Comparison of ENCODE assay signal across 28 cellular contexts in genomic region chr18:23803755-23804154, GRCh38.
"Had no signal": no experiment of that assay in that cellular context is flagged by ENCODE, and none has a peak within 500 bp of the region (broad histone marks: within the 10 kb centered on the region; RNA-seq: fewer than 3 reads in every experiment).

No MANE protein-coding gene starts in this region.

- H3K4me1 Mint-ChIP-seq: natural killer cell; nephron; neural progenitor cell; stimulated activated naive B cell treated with anti-CD40 and anti-IgM and Interleukin-4, amounts not matched to agents 10 μg/mL and 1 μg/mL and 100 μg/mL, for 72 hours had no signal

- H3K4me1 ChIP-seq: neural progenitor cell, parathyroid adenoma, psoas muscle, right lobe of liver, sigmoid colon, stomach, thyroid gland, tibial nerve, vagina had no signal

- H3K9me3 ChIP-seq: ovary, psoas muscle, right lobe of liver, sigmoid colon, stomach, thoracic aorta, thyroid gland, tibial nerve, vagina had no signal

- H3K9me3 Mint-ChIP-seq: natural killer cell; nephron; neural progenitor cell; stimulated activated effector memory CD8-positive, alpha-beta T cell treated with anti-CD3 and anti-CD28 coated beads, Interleukin-12 subunit alpha, Interleukin-12 subunit beta, amount 100 ng/mL, for 72 hours; stimulated activated naive CD8-positive, alpha-beta T cell treated with anti-CD3 and anti-CD28 coated beads, Interleukin-15, Interleukin-2, amounts not matched to agents 100 ng/mL and 50 ng/mL, for 24 hours; type B pancreatic cell had no signal

- H3K4me2 ChIP-seq: neural progenitor cell had no signal

- H3K36me3 Mint-ChIP-seq: natural killer cell; neural progenitor cell; stimulated activated effector memory CD8-positive, alpha-beta T cell treated with anti-CD3 and anti-CD28 coated beads, Interleukin-12 subunit alpha, Interleukin-12 subunit beta, amount 100 ng/mL, for 72 hours; stimulated activated naive B cell treated with anti-CD40 and anti-IgM and Interleukin-4, amounts not matched to agents 10 μg/mL and 1 μg/mL and 100 μg/mL, for 72 hours; type B pancreatic cell had no signal

- H3K4me3 ChIP-seq: neural progenitor cell, ovary, psoas muscle, right lobe of liver, sigmoid colon, stomach, thoracic aorta, thyroid gland, tibial nerve, vagina had no signal

- H2AFZ ChIP-seq: neural progenitor cell, parathyroid adenoma had no signal

- H3K27ac Mint-ChIP-seq: naive thymus-derived CD4-positive, alpha-beta T cell; natural killer cell; nephron; neural progenitor cell; progenitor cell of endocrine pancreas; stimulated activated effector memory CD8-positive, alpha-beta T cell treated with anti-CD3 and anti-CD28 coated beads, Interleukin-12 subunit alpha, Interleukin-12 subunit beta, amount 100 ng/mL, for 72 hours; stimulated activated naive B cell treated with anti-CD40 and anti-IgM and Interleukin-4, amounts not matched to agents 10 μg/mL and 1 μg/mL and 100 μg/mL, for 72 hours; stimulated activated naive CD8-positive, alpha-beta T cell treated with anti-CD3 and anti-CD28 coated beads, Interleukin-15, Interleukin-2, amounts not matched to agents 100 ng/mL and 50 ng/mL, for 24 hours; type B pancreatic cell had no signal

- H3K27ac ChIP-seq: neural progenitor cell, ovary, parathyroid adenoma, psoas muscle, right lobe of liver, sigmoid colon, stomach, thoracic aorta, thyroid gland, tibial nerve, vagina had no signal

- H3K4me3 Mint-ChIP-seq: naive thymus-derived CD4-positive, alpha-beta T cell; natural killer cell; nephron; neural progenitor cell; stimulated activated effector memory CD8-positive, alpha-beta T cell treated with anti-CD3 and anti-CD28 coated beads, Interleukin-12 subunit alpha, Interleukin-12 subunit beta, amount 100 ng/mL, for 72 hours; stimulated activated naive B cell treated with anti-CD40 and anti-IgM and Interleukin-4, amounts not matched to agents 10 μg/mL and 1 μg/mL and 100 μg/mL, for 72 hours; stimulated activated naive CD8-positive, alpha-beta T cell treated with anti-CD3 and anti-CD28 coated beads, Interleukin-15, Interleukin-2, amounts not matched to agents 100 ng/mL and 50 ng/mL, for 24 hours; type B pancreatic cell had no signal

- H3K27me3 ChIP-seq: neural progenitor cell, ovary, right lobe of liver, sigmoid colon, stomach, thyroid gland, tibial nerve, vagina had no signal

- H3K36me3 ChIP-seq: neural progenitor cell, ovary, right lobe of liver, sigmoid colon, thoracic aorta, thyroid gland, vagina had no signal

- ATAC-seq: naive thymus-derived CD4-positive, alpha-beta T cell; natural killer cell; psoas muscle; right cardiac atrium; right lobe of liver; stimulated activated effector memory CD8-positive, alpha-beta T cell treated with anti-CD3 and anti-CD28 coated beads, Interleukin-12 subunit alpha, Interleukin-12 subunit beta, amount 100 ng/mL, for 72 hours; stimulated activated naive B cell treated with anti-CD40 and anti-IgM and Interleukin-4, amounts not matched to agents 10 μg/mL and 1 μg/mL and 100 μg/mL, for 72 hours had no signal

- H3K9ac ChIP-seq: neural progenitor cell, parathyroid adenoma had no signal

- H3K79me2 ChIP-seq: parathyroid adenoma had no signal

- DNase-seq: naive thymus-derived CD4-positive, alpha-beta T cell; natural killer cell; occipital lobe; ovary; posterior cingulate gyrus; psoas muscle; right cardiac atrium; right lobe of liver; sigmoid colon; small intestine; stimulated activated CD4-positive, alpha-beta T cell treated with anti-CD3 and anti-CD28 coated beads, Interleukin-15, amount 100 ng/mL, for 24 hours; stimulated activated CD4-positive, alpha-beta T cell treated with anti-CD3 and anti-CD28 coated beads, Interleukin-2, amount 100 ng/mL, for 24 hours; stimulated activated CD4-positive, alpha-beta T cell treated with anti-CD3 and anti-CD28 coated beads, Interleukin-2, amount 100 ng/mL, for 48 hours; stimulated activated CD4-positive, alpha-beta T cell treated with anti-CD3 and anti-CD28 coated beads, Interleukin-4, amount 100 ng/mL, for 24 hours; stimulated activated naive B cell treated with anti-CD40 and anti-IgM and Interleukin-4, amounts not matched to agents 10 μg/mL and 1 μg/mL and 100 μg/mL, for 72 hours; stimulated activated naive CD4-positive, alpha-beta T cell treated with Interleukin-2 at 50 U/mL for 16 hours; stomach; thyroid gland had no signal
